1 cellular context compared by ENCODE assay signal in the genomic region with DNA sequence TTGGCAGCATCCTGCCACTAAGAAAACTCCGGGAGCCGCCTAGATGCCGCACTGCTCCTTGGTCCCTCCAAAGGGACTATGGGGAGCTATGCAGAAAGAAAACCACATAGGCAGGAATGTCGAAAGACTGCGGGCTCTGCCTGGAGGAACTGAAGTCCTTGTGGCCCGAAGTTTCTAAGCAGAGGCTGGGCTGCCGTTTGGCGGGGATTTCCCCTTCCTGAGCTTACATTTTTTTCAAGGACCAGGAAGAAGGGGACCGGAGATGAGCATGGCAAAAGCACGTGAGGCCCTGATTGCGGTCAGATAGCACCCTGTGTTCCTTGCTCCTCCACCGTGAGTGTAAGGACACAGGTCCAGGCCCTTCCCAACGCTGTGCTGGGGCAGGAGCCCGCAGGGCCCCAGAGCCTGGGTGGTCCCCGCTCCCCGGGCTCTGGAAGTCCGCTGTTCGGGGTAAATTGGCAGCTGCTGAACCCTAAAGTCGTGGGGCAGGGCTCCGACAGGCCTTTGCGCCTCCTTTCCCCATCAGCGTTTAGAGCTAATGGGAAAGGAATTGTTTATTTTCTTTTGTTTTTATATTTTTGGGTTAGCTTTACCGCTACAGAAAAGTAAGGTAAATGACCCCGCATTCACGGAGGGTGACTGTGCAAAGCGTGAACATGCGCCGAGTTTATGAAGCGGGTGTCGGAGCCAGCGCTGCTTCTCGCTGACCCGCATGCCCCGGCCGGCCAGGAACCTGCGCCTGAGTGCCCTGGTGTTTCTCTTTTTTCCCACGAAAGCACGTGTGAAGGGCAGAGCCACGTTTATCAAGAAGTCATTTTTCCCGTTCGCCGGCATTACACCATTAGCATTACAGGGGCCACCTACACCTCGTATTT.
TF ChIP-seq lines count a peak whose summit lies in the region.

No MANE protein-coding gene starts in this region.

TF ChIP-seq in IMR-90, 13 proteins besides CTCF, POLR2A, EP300 and RAD21 (continued from another document):
- TF ChIP-seq, protein P1, sequence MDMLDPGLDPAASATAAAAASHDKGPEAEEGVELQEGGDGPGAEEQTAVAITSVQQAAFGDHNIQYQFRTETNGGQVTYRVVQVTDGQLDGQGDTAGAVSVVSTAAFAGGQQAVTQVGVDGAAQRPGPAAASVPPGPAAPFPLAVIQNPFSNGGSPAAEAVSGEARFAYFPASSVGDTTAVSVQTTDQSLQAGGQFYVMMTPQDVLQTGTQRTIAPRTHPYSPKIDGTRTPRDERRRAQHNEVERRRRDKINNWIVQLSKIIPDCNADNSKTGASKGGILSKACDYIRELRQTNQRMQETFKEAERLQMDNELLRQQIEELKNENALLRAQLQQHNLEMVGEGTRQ (IDR thresholded peaks at IDR 0.05; ENCODE audit: low read depth, low read length) = no peak
- TF ChIP-seq RCOR1 (IDR thresholded peaks at IDR 0.05; ENCODE audit: insufficient replicate concordance, low read length) (no peak), MAZ (IDR thresholded peaks at IDR 0.05; ENCODE audit: borderline replicate concordance, low read depth, low read length) (no peak)
